8 cellular contexts compared by ENCODE assay signal in genomic region chr6:111604259-111605099, GRCh38. TPM values are rescaled to one million over a fixed set of nuclear protein-coding genes. Genes with fewer than 3 reads are reported as not detected.
A peak's percentile ranks its signal among the peaks of the same experiment; 100 is the strongest.
DNase-seq lines count a peak whose midpoint lies in the region; ATAC-seq, FAIRE-seq and TF ChIP-seq lines count a peak whose summit lies in the region.

No MANE protein-coding gene starts in this region.

- peaks cover 17% of the 10 kb centered on the region for H3K9me1 ChIP-seq in IMR-90 (ENCODE audit: insufficient read depth, low read length)

- H3K56ac ChIP-seq in IMR-90 (ENCODE audit: extremely low read depth, insufficient read depth, low read length) = peak overlapping the region; percentile 98

- POLR2A ChIA-PET in IMR-90 (lab: Charles Lee; ENCODE audit: unreplicated experiment) = interaction anchor here (0.5 to 0.9 kb wide), 3 partner anchors 15 to 331 kb away, joined by 3 to 5 read pairs (median 3); no protein-coding TSS in a partner anchor

- peak overlapping the region; percentile 87 for H3K9ac ChIP-seq in BLaER1
- peak overlapping the region; percentile 87 for H3K9ac ChIP-seq in IMR-90 (ENCODE audit: low read depth, low read length)

- H3K4me2 ChIP-seq in BLaER1 (peak overlapping the region; percentile 92), IMR-90 (ENCODE audit: low read depth, low read length) (peak overlapping the region; percentile 80)

- FAIRE-seq in HTR-8/SVneo (lab: Jason Lieb, UNC) = no peak

- peak; percentile 80 for DNase-seq in IMR-90
- no peak for DNase-seq in astrocyte of the cerebellum (ENCODE audit: low read depth)
- DNase-seq in retinal pigment epithelial cell (ENCODE audit: low read depth) = no peak
- no peak for DNase-seq in NCI-H1417 treated with DMSO at 0.1 percent for 48 hours (lab: John Stamatoyannopoulos, UW)
- DNase-seq in UCSD-AML1 (lab: John Stamatoyannopoulos, UW; ENCODE audit: unreplicated experiment) = no peak
- DNase-seq in HTR-8/SVneo (ENCODE audit: insufficient read length, low spot score) = no peak

- peak overlapping the region; percentile 97 for H4K91ac ChIP-seq in IMR-90 (ENCODE audit: insufficient read depth, low read depth, low read length)

- TF ChIP-seq POLR2A in IMR-90 (IDR thresholded peaks at IDR 0.05; ENCODE audit: low read depth, low read length) = no peak

- dilution Hi-C loops in IMR-90 (cut with HindIII; ENCODE audit: low sequenced_read_pairs, unreplicated experiment) = no loop called here

- H2BK15ac ChIP-seq in IMR-90 (ENCODE audit: low read depth, low read length) = peak overlapping the region; percentile 83

- in situ Hi-C loops in IMR-90 (cut with MboI; ENCODE audit: low sequenced_read_pairs) (no loop called here), astrocyte of the cerebellum (cut with HindIII; ENCODE audit: low sequenced_read_pairs) (no loop called here)

- peak overlapping the region; percentile 98 for H4K5ac ChIP-seq in IMR-90 (ENCODE audit: low read depth, low read length)

- peak overlapping the region; percentile 86 for H2AK9ac ChIP-seq in IMR-90 (replicated peaks; ENCODE audit: low read depth, low read length, poor library complexity)

- H4K8ac ChIP-seq in IMR-90 (ENCODE audit: low read depth in 2 of 2, low read length in 2 of 2) = peak overlapping the region; percentile 89 to 91

- H3K27me3 ChIP-seq in BLaER1 (no peaks in the 10 kb centered on the region), IMR-90 (ENCODE audit: control insufficient read depth, insufficient read depth, low read length) (no peaks in the 10 kb centered on the region)

- BruUV-seq in IMR-90 (replicated peaks; lab: Mats Ljungman, UMichigan) = no TSS peak

- ATAC-seq in IMR-90 (ENCODE audit: low read depth) = peak; percentile 65

- WGBS in IMR-90 (ENCODE audit: extremely low coverage in 2 of 2, insufficient read length in 1 of 2), 2 experiments = no CpG with 5 or more reads among the region's 7 CpGs

- peak overlapping the region; percentile 95 for H2BK120ac ChIP-seq in IMR-90 (ENCODE audit: low read depth, low read length)

- H4K20me1 ChIP-seq in BLaER1 (peaks cover 31% of the 10 kb centered on the region), IMR-90 (ENCODE audit: insufficient read depth, low read length) (no peaks in the 10 kb centered on the region; the same call in 1 of the 2 replicates)

- peak overlapping the region; percentile 99 for H2AK5ac ChIP-seq in IMR-90 (ENCODE audit: low read depth, low read length)

- peak overlapping the region; percentile 90 for H3K23ac ChIP-seq in IMR-90 (ENCODE audit: low read depth, low read length)

- CTCF ChIA-PET in IMR-90 (lab: Yijun Ruan, JAX) = interaction anchor here (1.3 kb wide), 1 partner anchor 346 kb away, joined by 3 read pairs; a partner anchor contains a TSS

- peaks cover 26% of the 10 kb centered on the region for H3K36me3 ChIP-seq in BLaER1
- H3K36me3 ChIP-seq in IMR-90 (ENCODE audit: control insufficient read depth, insufficient read depth, low read length) = no peaks in the 10 kb centered on the region; the same call in 1 of the 2 replicates

- no peaks in the 10 kb centered on the region for H3K9me3 ChIP-seq in BLaER1
- no peaks in the 10 kb centered on the region for H3K9me3 ChIP-seq in IMR-90 (ENCODE audit: control insufficient read depth, insufficient read depth, low read length)

- H2BK5ac ChIP-seq in IMR-90 (ENCODE audit: low read depth, low read length, poor library complexity, severe bottlenecking) = peak overlapping the region; percentile 98

- TF ChIP-seq CTCF in IMR-90 (conservative IDR thresholded peaks at IDR 0.05; ENCODE audit: low read depth, low read length) (no peak), astrocyte of the cerebellum (IDR thresholded peaks at IDR 0.05; ENCODE audit: low read depth, low read length, missing control alignments) (no peak), retinal pigment epithelial cell (conservative IDR thresholded peaks at IDR 0.05; ENCODE audit: low read depth, low read length) (no peak)

- H2BK20ac ChIP-seq in IMR-90 (ENCODE audit: low read depth, low read length) = peak overlapping the region; percentile 88

- TF ChIP-seq RAD21 in IMR-90 (IDR thresholded peaks at IDR 0.05; ENCODE audit: low read length) = peak; percentile 5; the same call in 1 of the 2 replicates

- H2AFZ ChIP-seq in IMR-90 (replicated peaks; ENCODE audit: low read length, poor library complexity) = peak overlapping the region; percentile 80

- H3K18ac ChIP-seq in IMR-90 (ENCODE audit: low read depth, low read length) = peak overlapping the region; percentile 99

- H3K14ac ChIP-seq in IMR-90 (replicated peaks; ENCODE audit: low read depth, low read length) = peak overlapping the region; percentile 93

- H3K27ac ChIP-seq in BLaER1 = peak overlapping the region; percentile 88
- H3K27ac ChIP-seq in IMR-90 (ENCODE audit: insufficient read depth, low read length) = peak overlapping the region; percentile 97

- H3K4me1 ChIP-seq in BLaER1 = peaks cover 69% of the 10 kb centered on the region
- peaks cover 30% of the 10 kb centered on the region for H3K4me1 ChIP-seq in IMR-90 (ENCODE audit: control insufficient read depth, insufficient read depth, low read length)

- H3K4me3 ChIP-seq in BLaER1 = peak overlapping the region; percentile 83
- H3K4me3 ChIP-seq in IMR-90 (ENCODE audit: insufficient read depth, low read depth, low read length) = peak overlapping the region; percentile 55
- peak overlapping the region; percentile 42 for H3K4me3 ChIP-seq in astrocyte of the cerebellum (ENCODE audit: low read depth, low read length)
- peak overlapping the region; percentile 62 for H3K4me3 ChIP-seq in iPS-11a (ENCODE audit: low read depth, low read length)
- peak overlapping the region; percentile 72 for H3K4me3 ChIP-seq in retinal pigment epithelial cell (ENCODE audit: low read length)

- peak overlapping the region; percentile 96 for H3K4ac ChIP-seq in IMR-90 (ENCODE audit: low read depth, low read length)

- peaks cover 18 to 56% of the 10 kb centered on the region in 2 experiments for H3K79me1 ChIP-seq in IMR-90 (ENCODE audit: low read depth in 1 of 2, low read length in 2 of 2)

- intact Hi-C loops in IMR-90 (cut with micrococcal nuclease) = loop anchor here (1.0 to 5.0 kb wide), 4 partner anchors 14 to 438 kb away; no protein-coding TSS in a partner anchor

TF ChIP-seq in IMR-90, 13 proteins besides CTCF, POLR2A, EP300 and RAD21:
- 0 out of 2 replicates have a peak, but pooled peaks have one; percentile 3 for TF ChIP-seq FOS (IDR thresholded peaks at IDR 0.05; ENCODE audit: low read depth, low read length)
- peak; percentile 83 for TF ChIP-seq CEBPB (IDR thresholded peaks at IDR 0.05; ENCODE audit: low read depth, low read length)
- no peak for TF ChIP-seq RFX5 (IDR thresholded peaks at IDR 0.05; ENCODE audit: low read depth, low read length)
- no peak for TF ChIP-seq MAFK (IDR thresholded peaks at IDR 0.05; ENCODE audit: low read depth, low read length)
- TF ChIP-seq ELK1 (IDR thresholded peaks at IDR 0.05; ENCODE audit: borderline replicate concordance, low read depth, low read length) = no peak
- peak; percentile 82; the same call in 1 of the 2 replicates for TF ChIP-seq MXI1 (IDR thresholded peaks at IDR 0.05; ENCODE audit: borderline replicate concordance, low read depth, low read length)
- TF ChIP-seq SMC3 (IDR thresholded peaks at IDR 0.05; ENCODE audit: low read depth, low read length) = no peak

RNA-seq across cellular contexts. Expression of gene TRAF3IP2, which starts 1.2 kb away (rescaled TPM):
- total RNA-seq in IMR-90 (2012; rRNA removed) = 11.7 and 15.2 TPM in 2 replicates
- polyA plus RNA-seq in IMR-90 (2012; rRNA removed) = 12.8 and 14.9 TPM in 2 replicates
- polyA plus RNA-seq in IMR-90 (2012; cell fraction: cytosol; rRNA removed) = 12.6 and 14.2 TPM in 2 replicates
- 8.7 and 9.4 TPM in 2 replicates for polyA plus RNA-seq in IMR-90 (2012; cell fraction: nucleus; rRNA removed; ENCODE audit: low replicate concordance)
